13 cellular contexts compared by ENCODE assay signal in genomic region chr2:101089419-101089818, GRCh38.
DNase-seq lines count a peak whose midpoint lies in the region; ATAC-seq lines count a peak whose summit lies in the region.
"Had no signal": no experiment of that assay in that cellular context is flagged by ENCODE, and none has a peak within 500 bp of the region (broad histone marks: within the 10 kb centered on the region; RNA-seq: fewer than 3 reads in every experiment).

No MANE protein-coding gene starts in this region.

- peak; percentile 92 for ATAC-seq in activated naive CD8-positive, alpha-beta T cell treated with anti-CD3 and anti-CD28 coated beads, Interleukin-2, amount 50 U/mL, for 24 hours
- ATAC-seq in GM21825 (IDR thresholded peaks at IDR 0.05; ENCODE audit: unreplicated experiment) (peak; percentile 95), HG03442 (IDR thresholded peaks at IDR 0.05; ENCODE audit: unreplicated experiment) (peak; percentile 90)
- no peak for ATAC-seq in effector memory CD8-positive, alpha-beta T cell (replicated peaks)

- no peaks in the 10 kb centered on the region for H3K36me3 Mint-ChIP-seq in activated naive CD8-positive, alpha-beta T cell treated with anti-CD3 and anti-CD28 coated beads, Interleukin-2, amount 50 U/mL, for 24 hours (ENCODE audit: low read depth)
- no peaks in the 10 kb centered on the region for H3K36me3 Mint-ChIP-seq in activated naive CD8-positive, alpha-beta T cell treated with anti-CD3 and anti-CD28 coated beads for 36 hours
- peaks cover 4% of the 10 kb centered on the region for H3K36me3 Mint-ChIP-seq in stimulated activated naive CD8-positive, alpha-beta T cell treated with anti-CD3 and anti-CD28 coated beads, Interleukin-15, Interleukin-2, amounts not matched to agents 100 ng/mL and 50 ng/mL, for 24 hours (ENCODE audit: low read depth)
- H3K36me3 Mint-ChIP-seq in effector memory CD8-positive, alpha-beta T cell (ENCODE audit: insufficient read depth), result peaks cover 3% of the 10 kb centered on the region

- peak overlapping the region; percentile 27 for H3K27ac Mint-ChIP-seq in activated naive CD8-positive, alpha-beta T cell treated with anti-CD3 and anti-CD28 coated beads, Interleukin-2, amount 50 U/mL, for 24 hours
- no peak overlapping the region for H3K27ac Mint-ChIP-seq in activated naive CD8-positive, alpha-beta T cell treated with anti-CD3 and anti-CD28 coated beads for 36 hours
- H3K27ac Mint-ChIP-seq in stimulated activated naive CD8-positive, alpha-beta T cell treated with anti-CD3 and anti-CD28 coated beads, Interleukin-15, Interleukin-2, amounts not matched to agents 100 ng/mL and 50 ng/mL, for 24 hours, result peak overlapping the region; percentile 11
- no peak overlapping the region for H3K27ac Mint-ChIP-seq in effector memory CD8-positive, alpha-beta T cell
- H3K27ac Mint-ChIP-seq: endodermal cell had no signal

- no peak overlapping the region for H3K4me3 Mint-ChIP-seq in activated naive CD8-positive, alpha-beta T cell treated with anti-CD3 and anti-CD28 coated beads, Interleukin-2, amount 50 U/mL, for 24 hours
- no peak overlapping the region for H3K4me3 Mint-ChIP-seq in activated naive CD8-positive, alpha-beta T cell treated with anti-CD3 and anti-CD28 coated beads for 36 hours
- H3K4me3 Mint-ChIP-seq in stimulated activated naive CD8-positive, alpha-beta T cell treated with anti-CD3 and anti-CD28 coated beads, Interleukin-15, Interleukin-2, amounts not matched to agents 100 ng/mL and 50 ng/mL, for 24 hours, result no peak overlapping the region
- H3K4me3 Mint-ChIP-seq in effector memory CD8-positive, alpha-beta T cell, result no peak overlapping the region
- H3K4me3 Mint-ChIP-seq: endodermal cell had no signal

- no peaks in the 10 kb centered on the region for H3K9me3 Mint-ChIP-seq in activated naive CD8-positive, alpha-beta T cell treated with anti-CD3 and anti-CD28 coated beads, Interleukin-2, amount 50 U/mL, for 24 hours
- H3K9me3 Mint-ChIP-seq in activated naive CD8-positive, alpha-beta T cell treated with anti-CD3 and anti-CD28 coated beads for 36 hours, result no peaks in the 10 kb centered on the region
- H3K9me3 Mint-ChIP-seq in stimulated activated naive CD8-positive, alpha-beta T cell treated with anti-CD3 and anti-CD28 coated beads, Interleukin-15, Interleukin-2, amounts not matched to agents 100 ng/mL and 50 ng/mL, for 24 hours, result no peaks in the 10 kb centered on the region
- no peaks in the 10 kb centered on the region for H3K9me3 Mint-ChIP-seq in effector memory CD8-positive, alpha-beta T cell
- H3K9me3 Mint-ChIP-seq: endodermal cell had no signal

- peak; percentile 2 for DNase-seq in activated naive CD8-positive, alpha-beta T cell treated with anti-CD3 and anti-CD28 coated beads, Interleukin-2, amount 50 U/mL, for 24 hours
- no peak for DNase-seq in activated naive CD8-positive, alpha-beta T cell treated with anti-CD3 and anti-CD28 coated beads for 36 hours
- DNase-seq in effector memory CD8-positive, alpha-beta T cell, result no peak
- DNase-seq in central memory CD4-positive, alpha-beta T cell, result no peak
- DNase-seq in NCI-H526 treated with DMSO at 0.1 percent for 48 hours (lab: John Stamatoyannopoulos, UW), result no peak
- DNase-seq: activated gamma-delta T cell treated with Interleukin-2 at 50 U/mL for 16 hours, endodermal cell, NCI-H146, right lobe of liver, substantia nigra had no signal

- H3K4me1 Mint-ChIP-seq in activated naive CD8-positive, alpha-beta T cell treated with anti-CD3 and anti-CD28 coated beads, Interleukin-2, amount 50 U/mL, for 24 hours, result peaks cover 15% of the 10 kb centered on the region
- H3K4me1 Mint-ChIP-seq in activated naive CD8-positive, alpha-beta T cell treated with anti-CD3 and anti-CD28 coated beads for 36 hours, result peaks cover 3% of the 10 kb centered on the region
- H3K4me1 Mint-ChIP-seq in stimulated activated naive CD8-positive, alpha-beta T cell treated with anti-CD3 and anti-CD28 coated beads, Interleukin-15, Interleukin-2, amounts not matched to agents 100 ng/mL and 50 ng/mL, for 24 hours (ENCODE audit: low read depth), result peaks cover 14% of the 10 kb centered on the region
- H3K4me1 Mint-ChIP-seq in effector memory CD8-positive, alpha-beta T cell (ENCODE audit: low read depth in 2 of 2), result peaks cover 0 to 1% of the 10 kb centered on the region in 2 donors

- peaks cover 3% of the 10 kb centered on the region for H3K27me3 Mint-ChIP-seq in activated naive CD8-positive, alpha-beta T cell treated with anti-CD3 and anti-CD28 coated beads, Interleukin-2, amount 50 U/mL, for 24 hours
- H3K27me3 Mint-ChIP-seq in activated naive CD8-positive, alpha-beta T cell treated with anti-CD3 and anti-CD28 coated beads for 36 hours, result no peaks in the 10 kb centered on the region
- no peaks in the 10 kb centered on the region for H3K27me3 Mint-ChIP-seq in stimulated activated naive CD8-positive, alpha-beta T cell treated with anti-CD3 and anti-CD28 coated beads, Interleukin-15, Interleukin-2, amounts not matched to agents 100 ng/mL and 50 ng/mL, for 24 hours
- H3K27me3 Mint-ChIP-seq in effector memory CD8-positive, alpha-beta T cell, result peaks cover 12 to 31% of the 10 kb centered on the region in 2 donors

Comparison
In these comparisons a context has a peak if more than half of its experiments do, and no peak if none do; other contexts are left out.
1. H3K27ac Mint-ChIP-seq: peak in activated naive CD8-positive, alpha-beta T cell treated with anti-CD3 and anti-CD28 coated beads, Interleukin-2, amount 50 U/mL, for 24 hours (single experiment) and stimulated activated naive CD8-positive, alpha-beta T cell treated with anti-CD3 and anti-CD28 coated beads, Interleukin-15, Interleukin-2, amounts not matched to agents 100 ng/mL and 50 ng/mL, for 24 hours (single experiment); none in activated naive CD8-positive, alpha-beta T cell treated with anti-CD3 and anti-CD28 coated beads for 36 hours (single experiment) and effector memory CD8-positive, alpha-beta T cell (0 of 2).